In genomic region chr3:133996996-133997395, GRCh38 we compare ENCODE assay signal across 31 cellular contexts. TPM values are rescaled to one million over a fixed set of nuclear protein-coding genes. Genes with fewer than 3 reads are reported as not detected.
"Had no signal": no experiment of that assay in that cellular context is flagged by ENCODE, and none has a peak within 500 bp of the region (broad histone marks: within the 10 kb centered on the region; RNA-seq: fewer than 3 reads in every experiment).

No MANE protein-coding gene starts in this region.

- H3K27me3 ChIP-seq: ascending aorta, breast epithelium, cardiac muscle cell, esophagus squamous epithelium, gastroesophageal sphincter had no signal

- H3K36me3 ChIP-seq: ascending aorta, breast epithelium, cardiac muscle cell, esophagus squamous epithelium, gastroesophageal sphincter, WERI-Rb-1 had no signal

- DNase-seq: activated B cell treated with CpG ODN at 0.5 μM for 24 hours; activated CD4-positive, alpha-beta T cell treated with anti-CD3 and anti-CD28 coated beads for 48 hours; activated CD4-positive, alpha-beta T cell treated with anti-CD3 and anti-CD28 coated beads, Interleukin-2, amount 50 U/mL, for 1 hour; activated CD4-positive, alpha-beta T cell treated with anti-CD3 and anti-CD28 coated beads, Interleukin-2, amount 50 U/mL, for 48 hours; activated CD8-positive, alpha-beta T cell treated with anti-CD3 and anti-CD28 coated beads for 36 hours; activated gamma-delta T cell; activated naive CD4-positive, alpha-beta T cell; activated naive CD4-positive, alpha-beta T cell treated with anti-CD3 and anti-CD28 coated beads, Interleukin-2, amount 10 ng/mL, durations not matched to agents 7 days and 5 days; activated naive CD8-positive, alpha-beta T cell treated with anti-CD3 and anti-CD28 coated beads, Interleukin-2, amount 10 ng/mL, durations not matched to agents 7 days and 5 days; activated T-cell treated with anti-CD3 and anti-CD28 coated beads, Interleukin-2, amount 50 U/mL, for 1 hour; activated T-cell treated with anti-CD3 and anti-CD28 coated beads, Interleukin-2, amount 50 U/mL, for 48 hours; cortex of kidney; dermis blood vessel endothelial cell; effector CD4-positive, alpha-beta T cell; effector memory CD8-positive, alpha-beta T cell; esophagus squamous epithelium; foreskin melanocyte; T-helper 1 cell; T-helper 17 cell; T1000; WERI-Rb-1 had no signal

- H3K27ac ChIP-seq: ascending aorta, breast epithelium, cardiac muscle cell, epithelial cell of prostate, esophagus squamous epithelium, gastroesophageal sphincter, WERI-Rb-1 had no signal

- H3K9me3 ChIP-seq: ascending aorta, breast epithelium, esophagus squamous epithelium, gastroesophageal sphincter had no signal

- H3K4me3 ChIP-seq: ascending aorta, breast epithelium, cardiac muscle cell, esophagus squamous epithelium, gastroesophageal sphincter had no signal

- ATAC-seq: activated CD4-positive, CD25-positive, alpha-beta regulatory T cell treated with anti-CD3 and anti-CD28 coated beads, Interleukin-2, amount 50 U/mL, for 24 hours; activated CD8-positive, alpha-beta T cell treated with anti-CD3 and anti-CD28 coated beads for 36 hours; activated naive CD4-positive, alpha-beta T cell treated with anti-CD3 and anti-CD28 coated beads, Interleukin-2, amount 50 U/mL, for 72 hours; effector memory CD8-positive, alpha-beta T cell; gastroesophageal sphincter; T-helper 17 cell had no signal

- H3K4me1 ChIP-seq: ascending aorta, breast epithelium, gastroesophageal sphincter had no signal

RNA-seq across cellular contexts. Expression of gene SLCO2A1, which starts 32.7 kb away (rescaled TPM):
- total RNA-seq: activated B cell treated with CpG ODN at 0.5 μM for 24 hours; activated CD8-positive, alpha-beta memory T cell treated with anti-CD3 and anti-CD28 coated beads for 36 hours; activated CD8-positive, alpha-beta T cell treated with anti-CD3 and anti-CD28 coated beads for 36 hours; activated naive CD4-positive, alpha-beta T cell treated with anti-CD3 and anti-CD28 coated beads, Interleukin-2, amount 50 U/mL, for 72 hours; activated naive CD8-positive, alpha-beta T cell treated with anti-CD3 and anti-CD28 coated beads, Interleukin-2, amount 10 ng/mL, durations not matched to agents 7 days and 5 days; activated T-helper 1 cell treated with anti-CD3 and anti-CD28 coated beads, Interleukin-12 subunit alpha, Interleukin-12 subunit beta, Interleukin-2, Interleukin-4 antibody, amounts not matched to agents 30 ng/mL and 10 ng/mL and 1 ng/mL, durations not matched to agents 14 hours and 24 hours and 36 hours; activated T-helper 2 cell treated with anti-CD3 and anti-CD28 coated beads, Interferon-gamma antibody, Interleukin-2, Interleukin-4, amounts not matched to agents 10 μg/mL and 5 μg/mL and 100 μg/mL, durations not matched to agents 14 hours and 24 hours and 36 hours had no signal
